In the genomic region with DNA sequence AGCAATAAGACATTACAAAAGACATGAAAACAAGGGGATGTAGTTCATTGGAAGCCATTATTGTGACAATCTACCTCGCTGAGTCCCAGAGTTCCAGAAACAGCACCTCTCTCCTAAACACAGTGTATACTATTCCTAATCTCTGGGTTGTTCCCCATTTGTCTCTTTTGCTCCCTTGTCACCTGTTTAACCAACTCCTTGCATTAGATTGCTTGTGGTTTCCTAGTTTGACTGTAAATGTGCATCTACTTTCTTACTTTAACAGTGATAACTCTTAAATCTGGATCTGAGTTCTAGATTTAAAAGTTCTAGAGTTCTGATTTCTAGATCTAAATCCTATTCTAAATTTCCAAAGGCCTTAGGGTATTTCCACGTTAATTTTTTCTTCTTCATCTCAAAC, we compare ENCODE assay signal across 32 cellular contexts.
"Had no signal": no experiment of that assay in that cellular context is flagged by ENCODE, and none has a peak within 500 bp of the region (broad histone marks: within the 10 kb centered on the region; RNA-seq: fewer than 3 reads in every experiment).

No MANE protein-coding gene starts in this region.

- H3K9me3 ChIP-seq: ascending aorta had no signal

- H2AFZ ChIP-seq: PC-9 had no signal

- H3K27me3 ChIP-seq: ascending aorta, cardiac muscle cell had no signal

- ATAC-seq: activated CD8-positive, alpha-beta T cell treated with anti-CD3 and anti-CD28 coated beads for 36 hours; activated T-helper 17 cell treated with anti-CD3 and anti-CD28 coated beads, Interleukin-2, amount 50 U/mL, for 72 hours; Right ventricle myocardium inferior; SK-N-SH treated with all-trans-retinoic acid at 6 μM for 48 hours; T-cell; T-helper 17 cell had no signal

- H3K4me1 ChIP-seq: ascending aorta had no signal

- H3K4me2 ChIP-seq: PC-9 had no signal

- H3K36me3 ChIP-seq: ascending aorta, cardiac muscle cell, WERI-Rb-1 had no signal

- H3K4me3 ChIP-seq: ascending aorta, cardiac muscle cell, PC-9 had no signal

- DNase-seq: activated CD4-positive, alpha-beta T cell treated with anti-CD3 and anti-CD28 coated beads for 1 hour; activated CD4-positive, alpha-beta T cell treated with anti-CD3 and anti-CD28 coated beads, Interleukin-2, amount 10 ng/mL, durations not matched to agents 24 days and 14 days; activated CD4-positive, alpha-beta T cell treated with anti-CD3 and anti-CD28 coated beads, Interleukin-2, amount 50 U/mL, for 4 hours; activated CD4-positive, CD25-positive, alpha-beta regulatory T cell; activated CD8-positive, alpha-beta T cell treated with anti-CD3 and anti-CD28 coated beads for 36 hours; activated effector memory CD4-positive, alpha-beta T cell treated with anti-CD3 and anti-CD28 coated beads, Interleukin-2, amount 50 U/mL, for 16 hours; activated naive CD4-positive, alpha-beta T cell; activated naive CD8-positive, alpha-beta T cell treated with anti-CD3 and anti-CD28 coated beads, Interleukin-2, amount 10 ng/mL, durations not matched to agents 7 days and 5 days; activated T-cell treated with anti-CD3 and anti-CD28 coated beads, Interleukin-2, amount 50 U/mL, for 1 hour; activated T-cell treated with anti-CD3 and anti-CD28 coated beads, Interleukin-2, amount 50 U/mL, for 72 hours; amygdala; NCI-H1048; NCI-H1105 treated with DMSO at 0.1 percent for 48 hours; NCI-H1436; NCI-H1694; NCI-H1930; NCI-H2081 treated with DMSO at 0.1 percent for 48 hours; NCI-H226; NCI-H446 treated with DMSO at 0.1 percent for 48 hours; NCI-H524; NK-92 treated with Interleukin-12 subunit alpha and Interleukin-12 subunit beta, amount 100 ng/mL, for 24 hours; PC-9; SIG-M5; T-cell; T-helper 17 cell; WERI-Rb-1 had no signal

- H3K27ac ChIP-seq: ascending aorta, cardiac muscle cell, PC-9, RWPE1, WERI-Rb-1 had no signal
